ENCODE assay signal across 9 cellular contexts in genomic region chr11:118659314-118659939, GRCh38. TPM values are rescaled to one million over a fixed set of nuclear protein-coding genes. Genes with fewer than 3 reads are reported as not detected.
A peak's percentile ranks its signal among the peaks of the same experiment; 100 is the strongest.
DNase-seq lines count a peak whose midpoint lies in the region; ATAC-seq lines count a peak whose summit lies in the region.
"Had no signal": no experiment of that assay in that cellular context is flagged by ENCODE, and none has a peak within 500 bp of the region (broad histone marks: within the 10 kb centered on the region; RNA-seq: fewer than 3 reads in every experiment).

No MANE protein-coding gene starts in this region.

- intact Hi-C loops in right cardiac atrium (cut with DNase I) = loop anchor here in 2 of 4 donors (5.0 kb wide), 1 partner anchor 52 kb away; the partner anchor contains the start of gene PHLDB1 (in 2 of the 2)

- H3K9me3 ChIP-seq in right cardiac atrium (ENCODE audit: control insufficient read depth, low read length) = no peaks in the 10 kb centered on the region

- ATAC-seq in HG02571 (IDR thresholded peaks at IDR 0.05; ENCODE audit: unreplicated experiment) = peak; percentile 71
- peak; percentile 80 for ATAC-seq in right cardiac atrium
- no peak for ATAC-seq in GM19035 (IDR thresholded peaks at IDR 0.05; ENCODE audit: unreplicated experiment)

- H3K4me3 ChIP-seq in right cardiac atrium (ENCODE audit: low read length) = no peak overlapping the region

- DNase-seq in Daoy (ENCODE audit: low read depth) (peak; percentile 88), NCI-H2029 (lab: John Stamatoyannopoulos, UW) (peak; percentile 78), T-helper 22 cell (ENCODE audit: low read depth) (peak; percentile 62), anterior cingulate cortex (lab: John Stamatoyannopoulos, UW) (peak in 57 of 58 donors; percentile 19 to 91 (median 77)), right cardiac atrium (peak; percentile 93 to 98 (median 97)), retina (peak; percentile 93)

- H3K27me3 ChIP-seq in right cardiac atrium (ENCODE audit: control insufficient read depth, insufficient read depth) = no peaks in the 10 kb centered on the region

- H3K4me1 ChIP-seq in right cardiac atrium (ENCODE audit: control insufficient read depth, insufficient read depth, low read length) = no peaks in the 10 kb centered on the region

- WGBS in right cardiac atrium = 12% methylated on average over 25 of the region's 25 CpGs

- H3K27ac ChIP-seq in right cardiac atrium (ENCODE audit: low read length) = peak overlapping the region; percentile 32

RNA-seq across cellular contexts. Expression of gene TREH, which starts 20.0 kb away (rescaled TPM):
- not detected in 2 replicates for total RNA-seq in Daoy (2014; rRNA removed; shearing (Covaris generic))
- total RNA-seq in right cardiac atrium = not detected
- polyA plus RNA-seq in right cardiac atrium = 1.2 TPM
- total RNA-seq: mononuclear cell had no signal

RNA-seq across cellular contexts. Expression of gene PHLDB1, which starts 52.0 kb away (rescaled TPM):
- 36.8 and 44.7 TPM in 2 replicates for total RNA-seq in Daoy (2014; rRNA removed; shearing (Covaris generic))
- 100 to 1,000 TPM; 123 to 177 (median 136) TPM for total RNA-seq in right cardiac atrium
- polyA plus RNA-seq in right cardiac atrium = 110 TPM
